1 cellular context compared by ENCODE assay signal in genomic region chr3:133661454-133662255, GRCh38.
A peak's percentile ranks its signal among the peaks of the same experiment; 100 is the strongest.
TF ChIP-seq lines count a peak whose summit lies in the region.

Gene TOPBP1 (minus strand): TSS chr3:133661941. CDS start chr3:133661127, 814 bp downstream.

TF ChIP-seq in HepG2, 621 proteins besides CTCF, POLR2A, EP300 and RAD21 (continued from another document and continues in another):
- TF ChIP-seq ZNF781 (CRISPR knock-in tag; IDR thresholded peaks at IDR 0.05; ENCODE audit: borderline replicate concordance, not compliant biosample characterization) (peak; percentile 56), E2F5 (CRISPR knock-in tag; conservative IDR thresholded peaks at IDR 0.05) (peak; percentile 98), ZFP1 (CRISPR knock-in tag; IDR thresholded peaks at IDR 0.05) (no peak), ZNF747 (CRISPR knock-in tag; IDR thresholded peaks at IDR 0.05; ENCODE audit: borderline replicate concordance) (0 out of 2 replicates have a peak, but pooled peaks have one; percentile 25), ZNF687 (CRISPR knock-in tag; IDR thresholded peaks at IDR 0.05) (peak; percentile 94), THRA (CRISPR knock-in tag; IDR thresholded peaks at IDR 0.05; ENCODE audit: borderline replicate concordance) (0 out of 2 replicates have a peak, but pooled peaks have one; percentile 15), ZFY (CRISPR knock-in tag; IDR thresholded peaks at IDR 0.05) (peak; percentile 82), CEBPG (CRISPR knock-in tag; IDR thresholded peaks at IDR 0.05) (peak; percentile 49; the same call in 1 of the 2 replicates), RFX3 (CRISPR knock-in tag; IDR thresholded peaks at IDR 0.05) (no peak), ZNF709 (CRISPR knock-in tag; IDR thresholded peaks at IDR 0.05) (no peak), ZNF3 (CRISPR knock-in tag; IDR thresholded peaks at IDR 0.05) (no peak), ZNF572 (CRISPR knock-in tag; IDR thresholded peaks at IDR 0.05) (no peak), ZSCAN22 (CRISPR knock-in tag; IDR thresholded peaks at IDR 0.05) (0 out of 2 replicates have a peak, but pooled peaks have one; percentile 36), ARID4A (CRISPR knock-in tag; IDR thresholded peaks at IDR 0.05; ENCODE audit: borderline replicate concordance) (peak; percentile 99), AGO1 (IDR thresholded peaks at IDR 0.05; ENCODE audit: low read depth, low read length, poor library complexity, severe bottlenecking) (no peak), ZNF678 (CRISPR knock-in tag; IDR thresholded peaks at IDR 0.05) (0 out of 2 replicates have a peak, but pooled peaks have one; percentile 65), ZNF776 (CRISPR knock-in tag; IDR thresholded peaks at IDR 0.05) (no peak), HNRNPLL (IDR thresholded peaks at IDR 0.05; ENCODE audit: low read depth, low read length, poor library complexity, severe bottlenecking) (peak; percentile 75), XRCC5 (optimal IDR thresholded peaks at IDR 0.05; ENCODE audit: low read length) (peak; percentile 55), NONO (IDR thresholded peaks at IDR 0.05) (no peak), NONO (CRISPR knock-in tag; conservative IDR thresholded peaks at IDR 0.05) (peak; percentile 88), ZNF547 (CRISPR knock-in tag; IDR thresholded peaks at IDR 0.05) (0 out of 2 replicates have a peak, but pooled peaks have one; percentile 38), RBFOX2 (IDR thresholded peaks at IDR 0.05; ENCODE audit: low read depth, low read length) (peak; percentile 80), FOXJ3 (CRISPR knock-in tag; IDR thresholded peaks at IDR 0.05; ENCODE audit: borderline replicate concordance) (0 out of 2 replicates have a peak, but pooled peaks have one; percentile 30), ZSCAN29 (CRISPR knock-in tag; conservative IDR thresholded peaks at IDR 0.05) (0 out of 2 replicates have a peak, but pooled peaks have one; percentile 21), NCOA2 (CRISPR knock-in tag; IDR thresholded peaks at IDR 0.05) (peak; percentile 34; the same call in 1 of the 2 replicates), ZNF430 (CRISPR knock-in tag; IDR thresholded peaks at IDR 0.05) (no peak), KAT7 (CRISPR knock-in tag; IDR thresholded peaks at IDR 0.05; ENCODE audit: borderline replicate concordance) (no peak), PREB (CRISPR knock-in tag; IDR thresholded peaks at IDR 0.05) (no peak), ZBTB21 (CRISPR knock-in tag; IDR thresholded peaks at IDR 0.05) (peak; percentile 43; the same call in 1 of the 2 replicates), ZFAT (CRISPR knock-in tag; conservative IDR thresholded peaks at IDR 0.05) (no peak), JDP2 (CRISPR knock-in tag; IDR thresholded peaks at IDR 0.05; ENCODE audit: borderline replicate concordance) (peak; percentile 41; the same call in 1 of the 2 replicates), MIER3 (CRISPR knock-in tag; IDR thresholded peaks at IDR 0.05; ENCODE audit: borderline replicate concordance) (peak; percentile 55; the same call in 1 of the 2 replicates), GABPB1 (CRISPR knock-in tag; IDR thresholded peaks at IDR 0.05) (peak; percentile 96), NBN (conservative IDR thresholded peaks at IDR 0.05) (no peak), CHD2 (IDR thresholded peaks at IDR 0.05; ENCODE audit: low read depth, low read length) (no peak), ZMAT3 (CRISPR knock-in tag; conservative IDR thresholded peaks at IDR 0.05) (peak; percentile 78), THAP11 (CRISPR knock-in tag; IDR thresholded peaks at IDR 0.05) (peak; percentile 90), ZKSCAN5 (CRISPR knock-in tag; IDR thresholded peaks at IDR 0.05) (0 out of 2 replicates have a peak, but pooled peaks have one; percentile 20), PCBP1 (IDR thresholded peaks at IDR 0.05; ENCODE audit: borderline replicate concordance, low read depth, low read length) (peak; percentile 89; the same call in 1 of the 2 replicates), ZC3H13 (CRISPR knock-in tag; IDR thresholded peaks at IDR 0.05) (0 out of 2 replicates have a peak, but pooled peaks have one; percentile 77), ZNF691 (CRISPR knock-in tag; IDR thresholded peaks at IDR 0.05; ENCODE audit: borderline replicate concordance, low read depth) (peak; percentile 46; the same call in 1 of the 2 replicates), ZNF597 (CRISPR knock-in tag; IDR thresholded peaks at IDR 0.05) (no peak), ZNF770 (CRISPR knock-in tag; IDR thresholded peaks at IDR 0.05) (no peak), SMAD3 (CRISPR knock-in tag; IDR thresholded peaks at IDR 0.05) (0 out of 2 replicates have a peak, but pooled peaks have one; percentile 53), DNMT1 (CRISPR knock-in tag; IDR thresholded peaks at IDR 0.05) (no peak), SSRP1 (CRISPR knock-in tag; IDR thresholded peaks at IDR 0.05) (no peak), ELF4 (CRISPR knock-in tag; IDR thresholded peaks at IDR 0.05; ENCODE audit: borderline replicate concordance) (peak; percentile 93), YY1 (IDR thresholded peaks at IDR 0.05; ENCODE audit: insufficient read depth, insufficient replicate concordance, low read depth, low read length) (peak; percentile 45), TFDP1 (CRISPR knock-in tag; IDR thresholded peaks at IDR 0.05; ENCODE audit: borderline replicate concordance) (peak; percentile 99), DPF2 (CRISPR knock-in tag; IDR thresholded peaks at IDR 0.05; ENCODE audit: borderline replicate concordance, low read depth) (no peak), DMAP1 (CRISPR knock-in tag; IDR thresholded peaks at IDR 0.05) (peak; percentile 79)
